ENCODE assay signal across 10 cellular contexts in genomic region chr12:55724940-55725309, GRCh38. TPM values are rescaled to one million over a fixed set of nuclear protein-coding genes. Genes with fewer than 3 reads are reported as not detected.
DNase-seq lines count a peak whose midpoint lies in the region; ATAC-seq, FAIRE-seq and TF ChIP-seq lines count a peak whose summit lies in the region.
"Had no signal": no experiment of that assay in that cellular context is flagged by ENCODE, and none has a peak within 500 bp of the region (broad histone marks: within the 10 kb centered on the region; RNA-seq: fewer than 3 reads in every experiment).

No MANE protein-coding gene starts in this region.

- H2BK120ac ChIP-seq in H9 (ENCODE audit: low read depth, low read length, poor library complexity, severe bottlenecking), result no peak overlapping the region

- H3K14ac ChIP-seq in H9 (ENCODE audit: insufficient read depth, low read length), result no peak overlapping the region

- H3K23me2 ChIP-seq in H9 (ENCODE audit: insufficient read length, low read depth, low read length, poor library complexity, severe bottlenecking), result peaks cover 11% of the 10 kb centered on the region

- H2BK5ac ChIP-seq in H9 (ENCODE audit: insufficient read length, low read length), result no peak overlapping the region

- H4K20me1 ChIP-seq in H9 (ENCODE audit: control insufficient read depth, insufficient read depth, insufficient read length) (no peaks in the 10 kb centered on the region), neural progenitor cell (ENCODE audit: low read depth) (peaks cover 19% of the 10 kb centered on the region)

- H2BK15ac ChIP-seq in H9 (ENCODE audit: low read depth, low read length), result no peak overlapping the region

- no peak overlapping the region for H3K4ac ChIP-seq in H9 (ENCODE audit: low read depth, low read length)

- no peaks in the 10 kb centered on the region for H3K9me3 ChIP-seq in H9 (ENCODE audit: control insufficient read depth, low read depth, low read length)
- no peaks in the 10 kb centered on the region for H3K9me3 ChIP-seq in neural progenitor cell (ENCODE audit: low read depth)
- H3K9me3 ChIP-seq in testis, result no peaks in the 10 kb centered on the region
- H3K9me3 ChIP-seq in kidney (ENCODE audit: control insufficient read depth in 1 of 2, low read length in 2 of 2), result no peaks in the 10 kb centered on the region

- H4K91ac ChIP-seq in H9 (ENCODE audit: insufficient read length, low read depth, low read length), result no peak overlapping the region

- H3K4me2 ChIP-seq in H9 (ENCODE audit: insufficient read depth, insufficient read length, low read length), result no peak overlapping the region
- no peak overlapping the region for H3K4me2 ChIP-seq in neural progenitor cell

- H3K27ac ChIP-seq in 22Rv1 (peak overlapping the region; percentile 99), H9 (ENCODE audit: insufficient read length, low read depth, low read length) (no peak overlapping the region), neural progenitor cell (no peak overlapping the region), testis (no peak overlapping the region), kidney (ENCODE audit: low read depth in 2 of 2, low read length in 2 of 2) (no peak overlapping the region)
- H3K27ac ChIP-seq: C4-2B had no signal

- FAIRE-seq in kidney (lab: Jason Lieb, UNC), result no peak

- no peak overlapping the region for H4K8ac ChIP-seq in H9 (replicated peaks; ENCODE audit: insufficient read length, low read depth, low read length)

- TF ChIP-seq POLR2A in testis (IDR thresholded peaks at IDR 0.05), result no peak

- H3K9me3 Mint-ChIP-seq in H9 (no peaks in the 10 kb centered on the region), neural progenitor cell (no peaks in the 10 kb centered on the region)
- H3K9me3 Mint-ChIP-seq in dendritic cell treated with granulocyte-macrophage colony-stimulating factor and Interleukin-4, amounts not matched to agents 40 ng/mL and 50 ng/mL, for 4 days, result no peaks in the 10 kb centered on the region

- no peak overlapping the region for H2BK20ac ChIP-seq in H9 (ENCODE audit: low read depth, low read length, poor library complexity, severe bottlenecking)

- TF ChIP-seq CTCF in 22Rv1 (IDR thresholded peaks at IDR 0.05) (peak; percentile 47), H9 (conservative IDR thresholded peaks at IDR 0.05) (no peak), neural progenitor cell (IDR thresholded peaks at IDR 0.05) (no peak), testis (IDR thresholded peaks at IDR 0.05) (peak in 1 of 3 experiments; percentile 4), kidney (IDR thresholded peaks at IDR 0.05; ENCODE audit: borderline replicate concordance, extremely low read depth, insufficient read depth) (no peak)

- no peak overlapping the region for H3K56ac ChIP-seq in H9 (ENCODE audit: insufficient read length, low read depth, low read length)

- no peak overlapping the region for H3K18ac ChIP-seq in H9 (ENCODE audit: insufficient read length, low read depth, low read length)

- H2BK12ac ChIP-seq in H9 (ENCODE audit: insufficient read length, low read depth, low read length), result no peak overlapping the region

- no peaks in the 10 kb centered on the region for H3K36me3 ChIP-seq in neural progenitor cell
- no peaks in the 10 kb centered on the region for H3K36me3 ChIP-seq in testis (ENCODE audit: low read depth, missing control alignments)
- peaks cover 11 to 33% of the 10 kb centered on the region in 2 donors for H3K36me3 ChIP-seq in kidney (ENCODE audit: control insufficient read depth in 1 of 2, insufficient read depth in 2 of 2, low read length in 2 of 2)

- no peak overlapping the region for H3T11ph ChIP-seq in H9 (ENCODE audit: low read length)

- H3K4me1 ChIP-seq in H9 (ENCODE audit: insufficient read depth, low read length), result peaks cover 3% of the 10 kb centered on the region; the same call in 1 of the 2 replicates
- H3K4me1 ChIP-seq in neural progenitor cell, result peaks cover 9% of the 10 kb centered on the region
- H3K4me1 ChIP-seq in testis, result peaks cover 38% of the 10 kb centered on the region
- H3K4me1 ChIP-seq in kidney (ENCODE audit: control insufficient read depth in 1 of 2, insufficient read depth in 1 of 2, low read depth in 1 of 2, low read length in 2 of 2), result peaks cover 30 to 35% of the 10 kb centered on the region in 2 donors

- no peak overlapping the region for H3K23ac ChIP-seq in H9 (ENCODE audit: insufficient read length, low read depth, low read length)

- peaks cover 39% of the 10 kb centered on the region for H3F3A ChIP-seq in neural progenitor cell (ENCODE audit: low read depth)

- peak overlapping the region; percentile 5; a peak in 2 of 5 replicates for H3K4me3 Mint-ChIP-seq in H9
- H3K4me3 Mint-ChIP-seq in dendritic cell treated with granulocyte-macrophage colony-stimulating factor and Interleukin-4, amounts not matched to agents 40 ng/mL and 50 ng/mL, for 4 days, result peak overlapping the region; percentile 5
- H3K4me3 Mint-ChIP-seq in neural progenitor cell, result peak overlapping the region; percentile 28

- H3K27me3 Mint-ChIP-seq in H9 (ENCODE audit: low read depth), result no peaks in the 10 kb centered on the region
- H3K27me3 Mint-ChIP-seq in dendritic cell treated with granulocyte-macrophage colony-stimulating factor and Interleukin-4, amounts not matched to agents 40 ng/mL and 50 ng/mL, for 4 days, result no peaks in the 10 kb centered on the region
- H3K27me3 Mint-ChIP-seq in neural progenitor cell (ENCODE audit: insufficient read depth, low read depth), result peaks cover 9% of the 10 kb centered on the region

- H3K36me3 Mint-ChIP-seq in H9 (ENCODE audit: insufficient read depth in 1 of 3, low read depth in 3 of 3), result peaks cover 21 to 46% (median 46%) of the 10 kb centered on the region in 3 experiments; a peak in 6 of 7 replicates
- peaks cover 73% of the 10 kb centered on the region for H3K36me3 Mint-ChIP-seq in dendritic cell treated with granulocyte-macrophage colony-stimulating factor and Interleukin-4, amounts not matched to agents 40 ng/mL and 50 ng/mL, for 4 days (ENCODE audit: low read depth)
- peaks cover 14% of the 10 kb centered on the region for H3K36me3 Mint-ChIP-seq in neural progenitor cell

- H3K9ac ChIP-seq in H9 (ENCODE audit: extremely low read depth, insufficient read length, low read length), result no peak overlapping the region
- no peak overlapping the region for H3K9ac ChIP-seq in neural progenitor cell
- no peak overlapping the region for H3K9ac ChIP-seq in kidney (ENCODE audit: low read length in 2 of 2)

- H3K4me1 Mint-ChIP-seq in H9 (peaks cover 23 to 33% of the 10 kb centered on the region in 2 experiments), neural progenitor cell (peaks cover 30% of the 10 kb centered on the region)
- peaks cover 53% of the 10 kb centered on the region for H3K4me1 Mint-ChIP-seq in dendritic cell treated with granulocyte-macrophage colony-stimulating factor and Interleukin-4, amounts not matched to agents 40 ng/mL and 50 ng/mL, for 4 days (ENCODE audit: low read depth)

- H3K4me3 ChIP-seq in neural progenitor cell (no peak overlapping the region), testis (no peak overlapping the region), kidney (ENCODE audit: low read length in 2 of 2) (no peak overlapping the region)

- no peak overlapping the region for H2AK5ac ChIP-seq in H9 (ENCODE audit: insufficient read length, low read length)

- ATAC-seq in left colon (no peak), GM19467 (IDR thresholded peaks at IDR 0.05; ENCODE audit: unreplicated experiment) (no peak)

- H3K79me1 ChIP-seq in H9 (ENCODE audit: insufficient read depth, low read depth, low read length, poor library complexity, severe bottlenecking), result peaks cover 7% of the 10 kb centered on the region

- intact Hi-C loops in dendritic cell treated with granulocyte-macrophage colony-stimulating factor and Interleukin-4, amounts not matched to agents 40 ng/mL and 50 ng/mL, for 4 days (cut with micrococcal nuclease), result loop anchor here (1.0 kb wide), 1 partner anchor 12 kb away; no protein-coding TSS in a partner anchor
- intact Hi-C loops in testis (cut with DNase I; ENCODE audit: low total_unique reads) (no loop called here), kidney (cut with DNase I) (no loop called here), left colon (cut with DNase I, micrococcal nuclease) (no loop called here)

- WGBS in H9 (ENCODE audit: extremely low coverage, insufficient read length, low lambda C conversion rate), result no CpG with 5 or more reads among the region's 3 CpGs
- WGBS in testis, 2 donors, result 46 to 59% methylated on average over 3 of the region's 3 CpGs

- H3K27ac Mint-ChIP-seq in H9 (peak overlapping the region in 2 of 3 experiments; percentile 2 to 62; a peak in 1 of 7 replicates), neural progenitor cell (no peak overlapping the region)
- H3K27ac Mint-ChIP-seq in dendritic cell treated with granulocyte-macrophage colony-stimulating factor and Interleukin-4, amounts not matched to agents 40 ng/mL and 50 ng/mL, for 4 days, result peak overlapping the region; percentile 56

- H3K79me2 ChIP-seq in H9 (ENCODE audit: insufficient read depth, low read length) (peaks cover 7% of the 10 kb centered on the region; the same call in 1 of the 2 replicates), neural progenitor cell (ENCODE audit: low read depth) (peaks cover 23% of the 10 kb centered on the region)

- H2AFZ ChIP-seq in H9 (ENCODE audit: low read length) (no peak overlapping the region), neural progenitor cell (replicated peaks) (no peak overlapping the region)

- H4K5ac ChIP-seq in H9 (ENCODE audit: insufficient read length, low read depth, low read length), result no peak overlapping the region

- DNase-seq in H9 (no peak), neural progenitor cell (ENCODE audit: low spot score) (no peak), testis (no peak), kidney (no peak), left colon (no peak)
- DNase-seq: occipital lobe had no signal

- H3K27me3 ChIP-seq in H9 (ENCODE audit: insufficient read depth, low read length) (no peaks in the 10 kb centered on the region), neural progenitor cell (no peaks in the 10 kb centered on the region), testis (no peaks in the 10 kb centered on the region)

RNA-seq across cellular contexts. Expression of gene CD63, which starts 3.9 kb away (rescaled TPM):
- total RNA-seq in H9 (2021) (581 and 589 TPM in 2 replicates), neural progenitor cell (ENCODE audit: low replicate concordance) (257 and 305 TPM in 2 replicates), testis (100 to 1,000 TPM; 600 to 668 TPM), kidney (1,130 TPM), left colon (1,000 to 10,000 TPM; 1,137 to 1,252 TPM)
- polyA plus RNA-seq in testis (ENCODE audit: insufficient read depth, low read depth, low replicate concordance) (655 TPM), kidney (ENCODE audit: insufficient read depth, low read depth, low replicate concordance) (1,381 TPM)

RNA-seq across cellular contexts. Expression of gene RDH5, which starts 4.7 kb away (rescaled TPM):
- total RNA-seq in H9 (2021) (4.0 and 6.6 TPM in 2 replicates), neural progenitor cell (ENCODE audit: low replicate concordance) (3.0 and 14.6 TPM in 2 replicates), testis (10 to 100 TPM; 15.1 to 18.0 TPM), kidney (11.1 TPM), left colon (10 to 100 TPM; 34.2 to 37.7 TPM)
- polyA plus RNA-seq in testis (ENCODE audit: insufficient read depth, low read depth, low replicate concordance) (9.8 TPM), kidney (ENCODE audit: insufficient read depth, low read depth, low replicate concordance) (30.2 TPM)

RNA-seq across cellular contexts. Expression of gene BLOC1S1, which starts 9.1 kb away (rescaled TPM):
- total RNA-seq in H9 (2021) (104 and 108 TPM in 2 replicates), neural progenitor cell (ENCODE audit: low replicate concordance) (48.1 and 92.5 TPM in 2 replicates), testis (100 to 1,000 TPM; 110 to 145 TPM), kidney (116 TPM), left colon (100 to 1,000 TPM; 266 to 300 TPM)
- polyA plus RNA-seq in testis (ENCODE audit: insufficient read depth, low read depth, low replicate concordance) (108 TPM), kidney (ENCODE audit: insufficient read depth, low read depth, low replicate concordance) (451 TPM)

RNA-seq across cellular contexts. Expression of gene ITGA7, which starts 17.2 kb away (rescaled TPM):
- total RNA-seq in H9 (2021) (114 and 119 TPM in 2 replicates), neural progenitor cell (ENCODE audit: low replicate concordance) (43.4 and 75.2 TPM in 2 replicates), testis (10 to 100 TPM; 26.4 to 30.6 TPM), kidney (66.3 TPM), left colon (10 to 100 TPM; 10.2 to 56.5 TPM)
- polyA plus RNA-seq in testis (ENCODE audit: insufficient read depth, low read depth, low replicate concordance) (43.3 TPM), kidney (ENCODE audit: insufficient read depth, low read depth, low replicate concordance) (26.2 TPM)

RNA-seq across cellular contexts. Expression of gene GDF11, which starts 18.0 kb away (rescaled TPM):
- total RNA-seq in H9 (2021) (31.2 and 31.8 TPM in 2 replicates), neural progenitor cell (ENCODE audit: low replicate concordance) (9.1 and 21.9 TPM in 2 replicates), testis (1 to 10 TPM; 3.1 to 3.3 TPM), kidney (6.2 TPM), left colon (1 to 10 TPM; 1.5 to 2.7 TPM)
- polyA plus RNA-seq in testis (ENCODE audit: insufficient read depth, low read depth, low replicate concordance) (3.0 TPM), kidney (ENCODE audit: insufficient read depth, low read depth, low replicate concordance) (3.4 TPM)
